In genomic region chr2:51151490-51152140, GRCh38 we compare ENCODE assay signal across 26 cellular contexts.
"Had no signal": no experiment of that assay in that cellular context is flagged by ENCODE, and none has a peak within 500 bp of the region (broad histone marks: within the 10 kb centered on the region; RNA-seq: fewer than 3 reads in every experiment).

No MANE protein-coding gene starts in this region.

- DNase-seq: head of caudate nucleus; hypothalamus; immature natural killer cell; left ventricle myocardium inferior; midbrain; naive thymus-derived CD4-positive, alpha-beta T cell; nucleus accumbens; psoas muscle; right lobe of liver; stimulated activated CD4-positive, alpha-beta T cell treated with anti-CD3 and anti-CD28 coated beads, Interleukin-1b, Interleukin-23, amount 100 ng/mL, for 48 hours; stimulated activated CD4-positive, alpha-beta T cell treated with anti-CD3 and anti-CD28 coated beads, Interleukin-2, amount 100 ng/mL, for 48 hours; stimulated activated CD4-positive, alpha-beta T cell treated with anti-CD3 and anti-CD28 coated beads, Interleukin-4, amount 100 ng/mL, for 4 hours; stimulated activated CD8-positive, alpha-beta memory T cell treated with anti-CD3 and anti-CD28 coated beads, Interleukin-4, amount 100 ng/mL, for 48 hours; stimulated activated naive CD8-positive, alpha-beta T cell treated with anti-CD3 and anti-CD28 coated beads, Interleukin-15, Interleukin-2, amounts not matched to agents 100 U/mL and 50 U/mL, for 24 hours; stomach; tibial artery; trophoblast cell had no signal

- H3K27me3 ChIP-seq: pancreas, right lobe of liver, stomach, suprapubic skin, tibial artery, vagina had no signal

- H3K27me3 Mint-ChIP-seq: memory B cell; naive thymus-derived CD4-positive, alpha-beta T cell; natural killer cell treated with Interleukin-12 subunit alpha and Interleukin-12 subunit beta and Interleukin-15 and Interleukin-18, amount 100 ng/mL, for 72 hours; stimulated activated memory B cell treated with anti-CD40 and anti-IgM and Interleukin-4, amounts not matched to agents 10 μg/mL and 1 μg/mL and 100 μg/mL, for 72 hours had no signal

- H3K9me3 ChIP-seq: pancreas, psoas muscle, right lobe of liver, suprapubic skin, thoracic aorta, tibial artery, vagina had no signal

- H3K4me3 ChIP-seq: left ventricle myocardium inferior, mucosa of descending colon, pancreas, psoas muscle, right lobe of liver, smooth muscle cell, stomach, suprapubic skin, thoracic aorta, tibial artery, vagina had no signal

- H3K27ac ChIP-seq: left ventricle myocardium inferior, pancreas, psoas muscle, right lobe of liver, stomach, suprapubic skin, thoracic aorta, tibial artery, vagina had no signal

- H3K4me2 ChIP-seq: smooth muscle cell had no signal

- H3K4me3 Mint-ChIP-seq: immature natural killer cell; memory B cell; naive thymus-derived CD4-positive, alpha-beta T cell; natural killer cell treated with Interleukin-12 subunit alpha and Interleukin-12 subunit beta and Interleukin-15 and Interleukin-18, amount 100 ng/mL, for 72 hours; stimulated activated memory B cell treated with anti-CD40 and anti-IgM and Interleukin-4, amounts not matched to agents 10 μg/mL and 1 μg/mL and 100 μg/mL, for 72 hours had no signal

- H3K36me3 ChIP-seq: left ventricle myocardium inferior, pancreas, right lobe of liver, stomach, suprapubic skin, thoracic aorta, tibial artery, vagina had no signal

- ATAC-seq: mucosa of descending colon; naive thymus-derived CD4-positive, alpha-beta T cell; natural killer cell treated with Interleukin-12 subunit alpha and Interleukin-12 subunit beta and Interleukin-15 and Interleukin-18, amount 100 ng/mL, for 72 hours; pancreas; psoas muscle; right lobe of liver; stimulated activated memory B cell treated with anti-CD40 and anti-IgM and Interleukin-4, amounts not matched to agents 10 μg/mL and 1 μg/mL and 100 μg/mL, for 72 hours; stimulated activated naive CD8-positive, alpha-beta T cell treated with anti-CD3 and anti-CD28 coated beads, Interleukin-15, Interleukin-2, amounts not matched to agents 100 U/mL and 50 U/mL, for 24 hours had no signal

- H3K36me3 Mint-ChIP-seq: memory B cell; naive thymus-derived CD4-positive, alpha-beta T cell; natural killer cell treated with Interleukin-12 subunit alpha and Interleukin-12 subunit beta and Interleukin-15 and Interleukin-18, amount 100 ng/mL, for 72 hours; stimulated activated memory B cell treated with anti-CD40 and anti-IgM and Interleukin-4, amounts not matched to agents 10 μg/mL and 1 μg/mL and 100 μg/mL, for 72 hours had no signal

- H3K27ac Mint-ChIP-seq: immature natural killer cell; memory B cell; naive thymus-derived CD4-positive, alpha-beta T cell; natural killer cell treated with Interleukin-12 subunit alpha and Interleukin-12 subunit beta and Interleukin-15 and Interleukin-18, amount 100 ng/mL, for 72 hours; stimulated activated memory B cell treated with anti-CD40 and anti-IgM and Interleukin-4, amounts not matched to agents 10 μg/mL and 1 μg/mL and 100 μg/mL, for 72 hours had no signal

- H3K4me1 Mint-ChIP-seq: immature natural killer cell; memory B cell; naive thymus-derived CD4-positive, alpha-beta T cell; stimulated activated memory B cell treated with anti-CD40 and anti-IgM and Interleukin-4, amounts not matched to agents 10 μg/mL and 1 μg/mL and 100 μg/mL, for 72 hours had no signal

- H3K4me1 ChIP-seq: left ventricle myocardium inferior, pancreas, psoas muscle, right lobe of liver, stomach, suprapubic skin, tibial artery, vagina had no signal
